ENCODE assay signal across 21 cellular contexts in genomic region chr20:61941721-61942405, GRCh38.
"Had no signal": no experiment of that assay in that cellular context is flagged by ENCODE, and none has a peak within 500 bp of the region (broad histone marks: within the 10 kb centered on the region; RNA-seq: fewer than 3 reads in every experiment).

No MANE protein-coding gene starts in this region.

- H3K27ac ChIP-seq: adrenal gland, breast epithelium, neutrophil, parathyroid adenoma, tibial nerve, uterus had no signal

- H3K9me3 Mint-ChIP-seq: activated B cell treated with CpG ODN at 0.5 μM for 24 hours; activated naive CD4-positive, alpha-beta T cell treated with anti-CD3 and anti-CD28 coated beads, Interleukin-2, amount 50 U/mL, for 72 hours; natural killer cell had no signal

- H3K4me3 ChIP-seq: adrenal gland, breast epithelium, tibial nerve, uterus had no signal

- H3K4me3 Mint-ChIP-seq: activated B cell treated with CpG ODN at 0.5 μM for 24 hours, natural killer cell, T-helper 17 cell had no signal

- H3K36me3 Mint-ChIP-seq: activated naive CD4-positive, alpha-beta T cell treated with anti-CD3 and anti-CD28 coated beads, Interleukin-2, amount 50 U/mL, for 72 hours; natural killer cell had no signal

- H3K27me3 Mint-ChIP-seq: activated B cell treated with CpG ODN at 0.5 μM for 24 hours had no signal

- DNase-seq: activated B cell treated with CpG ODN at 0.5 μM for 24 hours; activated CD4-positive, alpha-beta T cell treated with anti-CD3 and anti-CD28 coated beads, Interleukin-2, amount 50 U/mL, for 1 hour; activated CD8-positive, alpha-beta memory T cell treated with anti-CD3 and anti-CD28 coated beads for 24 hours; activated CD8-positive, alpha-beta memory T cell treated with anti-CD3 and anti-CD28 coated beads, Interleukin-2, amount 50 U/mL, for 48 hours; activated gamma-delta T cell; activated T-cell treated with anti-CD3 and anti-CD28 coated beads, Interleukin-2, amount 50 U/mL, for 48 hours; adrenal gland; cerebellar nuclear complex; effector CD8-positive, alpha-beta T cell; mesendoderm; natural killer cell; stimulated activated naive CD8-positive, alpha-beta T cell treated with anti-CD3 and anti-CD28 coated beads, Interleukin-15, Interleukin-2, amounts not matched to agents 100 U/mL and 50 U/mL, for 24 hours; uterus had no signal

- H3K4me1 Mint-ChIP-seq: activated B cell treated with CpG ODN at 0.5 μM for 24 hours, natural killer cell, T-helper 17 cell had no signal

- H3K9ac ChIP-seq: parathyroid adenoma had no signal

- H3K9me3 ChIP-seq: adrenal gland, breast epithelium, neutrophil, tibial nerve, uterus had no signal

- H3K79me2 ChIP-seq: parathyroid adenoma had no signal

- H3K27ac Mint-ChIP-seq: activated B cell treated with CpG ODN at 0.5 μM for 24 hours; activated naive CD4-positive, alpha-beta T cell treated with anti-CD3 and anti-CD28 coated beads, Interleukin-2, amount 50 U/mL, for 72 hours; natural killer cell; T-helper 17 cell had no signal

- H3K27me3 ChIP-seq: adrenal gland, breast epithelium, neutrophil, tibial nerve, uterus had no signal

- ATAC-seq: activated naive CD4-positive, alpha-beta T cell treated with anti-CD3 and anti-CD28 coated beads, Interleukin-2, amount 50 U/mL, for 72 hours; natural killer cell; stimulated activated naive CD8-positive, alpha-beta T cell treated with anti-CD3 and anti-CD28 coated beads, Interleukin-15, Interleukin-2, amounts not matched to agents 100 U/mL and 50 U/mL, for 24 hours; T-helper 17 cell had no signal

- H2AFZ ChIP-seq: parathyroid adenoma had no signal

- H3K4me1 ChIP-seq: adrenal gland, breast epithelium, parathyroid adenoma, tibial nerve, uterus had no signal

- FAIRE-seq: astrocyte, islet of Langerhans had no signal

- H3K36me3 ChIP-seq: adrenal gland, breast epithelium, neutrophil, tibial nerve, uterus had no signal
